11 cellular contexts compared by ENCODE assay signal in the genomic region with DNA sequence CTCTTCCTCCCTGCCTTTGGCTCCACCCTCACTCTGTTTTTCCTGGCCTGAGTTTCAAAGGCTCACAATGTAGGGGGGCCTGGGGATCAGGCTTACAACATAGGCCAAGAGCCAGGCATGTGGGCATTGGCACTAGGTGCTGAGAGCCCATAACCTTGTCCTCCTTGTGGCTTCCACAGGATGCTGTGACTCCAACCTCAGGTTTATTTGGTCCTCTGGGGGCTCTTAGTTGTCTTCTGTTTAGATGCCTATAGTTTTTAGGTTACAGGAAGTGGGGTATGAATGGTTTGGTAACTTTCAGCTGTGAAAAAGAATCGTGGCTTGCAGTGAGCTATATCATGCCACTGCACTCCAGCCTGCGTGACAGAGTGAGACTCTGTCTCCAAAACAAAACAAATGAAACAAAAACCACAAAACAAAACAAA. TPM values are rescaled to one million over a fixed set of nuclear protein-coding genes. Genes with fewer than 3 reads are reported as not detected.
DNase-seq lines count a peak whose midpoint lies in the region; ATAC-seq and TF ChIP-seq lines count a peak whose summit lies in the region.
"Had no signal": no experiment of that assay in that cellular context is flagged by ENCODE, and none has a peak within 500 bp of the region (broad histone marks: within the 10 kb centered on the region; RNA-seq: fewer than 3 reads in every experiment).

No MANE protein-coding gene starts in this region.

- DNase-seq in activated effector memory CD4-positive, alpha-beta T cell treated with Interleukin-2 at 50 U/mL for 16 hours, result peak; percentile 36
- no peak for DNase-seq in activated effector memory CD4-positive, alpha-beta T cell treated with anti-CD3 and anti-CD28 coated beads, Interleukin-2, amount 50 U/mL, for 16 hours
- DNase-seq in uterus (no peak), erythroblast (lab: John Stamatoyannopoulos, UW) (no peak), foreskin fibroblast (no peak)
- DNase-seq: left lung; stimulated activated naive CD4-positive, alpha-beta T cell treated with Interleukin-2 at 50 U/mL for 16 hours had no signal

- intact Hi-C loops in uterus (cut with DNase I; ENCODE audit: low total_unique reads), result no loop called here

- TF ChIP-seq POLR2A in uterus (IDR thresholded peaks at IDR 0.05), result no peak
- TF ChIP-seq POLR2A in erythroblast (IDR thresholded peaks at IDR 0.05; ENCODE audit: low read length), result no peak

- no peak overlapping the region for H3K27ac ChIP-seq in uterus
- H3K27ac ChIP-seq: esophagus muscularis mucosa had no signal

- peak overlapping the region; percentile 46 for H3K4me3 Mint-ChIP-seq in activated T-helper 17 cell treated with anti-CD3 and anti-CD28 coated beads, Interleukin-2, amount 50 U/mL, for 72 hours
- H3K4me3 Mint-ChIP-seq in stimulated activated naive CD8-positive, alpha-beta T cell treated with anti-CD3 and anti-CD28 coated beads, Interleukin-15, Interleukin-2, amounts not matched to agents 100 ng/mL and 50 ng/mL, for 24 hours, result no peak overlapping the region

- H3K9me3 Mint-ChIP-seq in activated T-helper 17 cell treated with anti-CD3 and anti-CD28 coated beads, Interleukin-2, amount 50 U/mL, for 72 hours, result no peaks in the 10 kb centered on the region
- H3K9me3 Mint-ChIP-seq in stimulated activated naive CD8-positive, alpha-beta T cell treated with anti-CD3 and anti-CD28 coated beads, Interleukin-15, Interleukin-2, amounts not matched to agents 100 ng/mL and 50 ng/mL, for 24 hours, result no peaks in the 10 kb centered on the region

- no peak overlapping the region for H3K4me3 ChIP-seq in uterus
- H3K4me3 ChIP-seq in foreskin fibroblast (ENCODE audit: low read depth in 1 of 2, low read length in 2 of 2), result no peak overlapping the region
- H3K4me3 ChIP-seq: esophagus muscularis mucosa, left lung had no signal

- no peaks in the 10 kb centered on the region for H3K4me1 ChIP-seq in uterus

- peaks cover 13% of the 10 kb centered on the region for H3K36me3 Mint-ChIP-seq in activated T-helper 17 cell treated with anti-CD3 and anti-CD28 coated beads, Interleukin-2, amount 50 U/mL, for 72 hours (ENCODE audit: low read depth)
- peaks cover 4% of the 10 kb centered on the region for H3K36me3 Mint-ChIP-seq in stimulated activated naive CD8-positive, alpha-beta T cell treated with anti-CD3 and anti-CD28 coated beads, Interleukin-15, Interleukin-2, amounts not matched to agents 100 ng/mL and 50 ng/mL, for 24 hours (ENCODE audit: low read depth)

- TF ChIP-seq CTCF in uterus (IDR thresholded peaks at IDR 0.05) (no peak), foreskin fibroblast (IDR thresholded peaks at IDR 0.05; ENCODE audit: low read depth, low read length) (no peak)

- peak overlapping the region; percentile 88 for H3K27ac Mint-ChIP-seq in activated T-helper 17 cell treated with anti-CD3 and anti-CD28 coated beads, Interleukin-2, amount 50 U/mL, for 72 hours
- peak overlapping the region; percentile 77 for H3K27ac Mint-ChIP-seq in stimulated activated naive CD8-positive, alpha-beta T cell treated with anti-CD3 and anti-CD28 coated beads, Interleukin-15, Interleukin-2, amounts not matched to agents 100 ng/mL and 50 ng/mL, for 24 hours

- no peaks in the 10 kb centered on the region for H3K36me3 ChIP-seq in uterus

- H3K27me3 Mint-ChIP-seq in activated T-helper 17 cell treated with anti-CD3 and anti-CD28 coated beads, Interleukin-2, amount 50 U/mL, for 72 hours, result no peaks in the 10 kb centered on the region
- H3K27me3 Mint-ChIP-seq in stimulated activated naive CD8-positive, alpha-beta T cell treated with anti-CD3 and anti-CD28 coated beads, Interleukin-15, Interleukin-2, amounts not matched to agents 100 ng/mL and 50 ng/mL, for 24 hours, result no peaks in the 10 kb centered on the region

- ATAC-seq in HG02938 (IDR thresholded peaks at IDR 0.05; ENCODE audit: unreplicated experiment), result peak; percentile 58
- peak; percentile 93 for ATAC-seq in activated T-helper 17 cell treated with anti-CD3 and anti-CD28 coated beads, Interleukin-2, amount 50 U/mL, for 72 hours (replicated peaks)
- ATAC-seq: left lung had no signal

- no peaks in the 10 kb centered on the region for H3K9me3 ChIP-seq in uterus
- H3K9me3 ChIP-seq: esophagus muscularis mucosa, left lung had no signal

- peaks cover 17% of the 10 kb centered on the region for H3K4me1 Mint-ChIP-seq in activated T-helper 17 cell treated with anti-CD3 and anti-CD28 coated beads, Interleukin-2, amount 50 U/mL, for 72 hours
- H3K4me1 Mint-ChIP-seq in stimulated activated naive CD8-positive, alpha-beta T cell treated with anti-CD3 and anti-CD28 coated beads, Interleukin-15, Interleukin-2, amounts not matched to agents 100 ng/mL and 50 ng/mL, for 24 hours (ENCODE audit: low read depth), result peaks cover 21% of the 10 kb centered on the region

- H3K27me3 ChIP-seq in uterus, result no peaks in the 10 kb centered on the region
- H3K27me3 ChIP-seq: esophagus muscularis mucosa, left lung had no signal

RNA-seq across cellular contexts. Expression of gene MMP24, which starts 25.6 kb away (rescaled TPM):
- under 1 TPM in 1 of 2 donors, not detected in 1; 0.04 TPM for total RNA-seq in activated T-helper 17 cell treated with anti-CD3 and anti-CD28 coated beads, Interleukin-2, amount 50 U/mL, for 72 hours
- 1 to 10 TPM in 3 of 4 donors, under 1 TPM in 1; 0.51 to 2.6 (median 2.0) TPM for total RNA-seq in uterus

RNA-seq across cellular contexts. Expression of gene MMP24OS, which starts 25.9 kb away (rescaled TPM):
- 100 to 1,000 TPM in 1 of 2 donors, 10 to 100 TPM in 1; 38.3 to 104 TPM for total RNA-seq in activated T-helper 17 cell treated with anti-CD3 and anti-CD28 coated beads, Interleukin-2, amount 50 U/mL, for 72 hours
- 10 to 100 TPM in 3 of 4 donors, 1 to 10 TPM in 1; 8.8 to 67.8 (median 18.1) TPM for total RNA-seq in uterus

RNA-seq across cellular contexts. Expression of gene EIF6, which starts 32.5 kb away (rescaled TPM):
- total RNA-seq in activated T-helper 17 cell treated with anti-CD3 and anti-CD28 coated beads, Interleukin-2, amount 50 U/mL, for 72 hours, result 100 to 1,000 TPM in 1 of 2 donors, 10 to 100 TPM in 1; 82.7 to 146 TPM
- 10 to 100 TPM; 33.8 to 80.9 (median 66.8) TPM for total RNA-seq in uterus

RNA-seq across cellular contexts. Expression of gene FAM83C, which starts 40.2 kb away (rescaled TPM):
- not detected for total RNA-seq in activated T-helper 17 cell treated with anti-CD3 and anti-CD28 coated beads, Interleukin-2, amount 50 U/mL, for 72 hours
- not detected for total RNA-seq in uterus
- total RNA-seq: esophagus muscularis mucosa, left lung had no signal
